Comparison of ENCODE assay signal across 1 cellular context in the genomic region with DNA sequence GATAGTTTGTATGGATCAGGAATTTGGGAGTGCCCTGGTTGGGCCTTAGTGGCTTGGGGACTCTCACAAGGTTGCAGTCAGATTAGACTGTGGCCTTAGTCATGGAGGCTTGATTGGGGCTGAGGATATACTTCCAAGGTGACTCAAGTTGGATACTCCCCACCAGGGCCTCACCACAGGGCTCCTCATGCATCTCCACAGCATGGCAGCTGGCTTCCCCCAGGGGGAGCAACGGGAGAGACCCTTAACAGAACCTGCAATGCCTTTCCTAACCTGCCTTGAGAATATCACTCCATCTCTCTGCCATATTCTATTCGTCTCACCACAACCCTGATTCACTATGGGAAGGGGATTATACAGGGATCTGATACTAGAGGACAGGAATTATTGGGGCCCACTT.
TF ChIP-seq lines count a peak whose summit lies in the region.

No MANE protein-coding gene starts in this region.

TF ChIP-seq in WTC11, 78 proteins besides CTCF, POLR2A, EP300 and RAD21 (continued from another document):
- TF ChIP-seq, protein P1, sequence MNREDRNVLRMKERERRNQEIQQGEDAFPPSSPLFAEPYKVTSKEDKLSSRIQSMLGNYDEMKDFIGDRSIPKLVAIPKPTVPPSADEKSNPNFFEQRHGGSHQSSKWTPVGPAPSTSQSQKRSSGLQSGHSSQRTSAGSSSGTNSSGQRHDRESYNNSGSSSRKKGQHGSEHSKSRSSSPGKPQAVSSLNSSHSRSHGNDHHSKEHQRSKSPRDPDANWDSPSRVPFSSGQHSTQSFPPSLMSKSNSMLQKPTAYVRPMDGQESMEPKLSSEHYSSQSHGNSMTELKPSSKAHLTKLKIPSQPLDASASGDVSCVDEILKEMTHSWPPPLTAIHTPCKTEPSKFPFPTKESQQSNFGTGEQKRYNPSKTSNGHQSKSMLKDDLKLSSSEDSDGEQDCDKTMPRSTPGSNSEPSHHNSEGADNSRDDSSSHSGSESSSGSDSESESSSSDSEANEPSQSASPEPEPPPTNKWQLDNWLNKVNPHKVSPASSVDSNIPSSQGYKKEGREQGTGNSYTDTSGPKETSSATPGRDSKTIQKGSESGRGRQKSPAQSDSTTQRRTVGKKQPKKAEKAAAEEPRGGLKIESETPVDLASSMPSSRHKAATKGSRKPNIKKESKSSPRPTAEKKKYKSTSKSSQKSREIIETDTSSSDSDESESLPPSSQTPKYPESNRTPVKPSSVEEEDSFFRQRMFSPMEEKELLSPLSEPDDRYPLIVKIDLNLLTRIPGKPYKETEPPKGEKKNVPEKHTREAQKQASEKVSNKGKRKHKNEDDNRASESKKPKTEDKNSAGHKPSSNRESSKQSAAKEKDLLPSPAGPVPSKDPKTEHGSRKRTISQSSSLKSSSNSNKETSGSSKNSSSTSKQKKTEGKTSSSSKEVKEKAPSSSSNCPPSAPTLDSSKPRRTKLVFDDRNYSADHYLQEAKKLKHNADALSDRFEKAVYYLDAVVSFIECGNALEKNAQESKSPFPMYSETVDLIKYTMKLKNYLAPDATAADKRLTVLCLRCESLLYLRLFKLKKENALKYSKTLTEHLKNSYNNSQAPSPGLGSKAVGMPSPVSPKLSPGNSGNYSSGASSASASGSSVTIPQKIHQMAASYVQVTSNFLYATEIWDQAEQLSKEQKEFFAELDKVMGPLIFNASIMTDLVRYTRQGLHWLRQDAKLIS (CRISPR knock-in tag; IDR thresholded peaks at IDR 0.05; ENCODE audit: borderline replicate concordance), result no peak
- no peak for TF ChIP-seq ETV6 (CRISPR knock-in tag; IDR thresholded peaks at IDR 0.05)
- TF ChIP-seq GRHL2 (CRISPR knock-in tag; IDR thresholded peaks at IDR 0.05; ENCODE audit: insufficient replicate concordance, severe bottlenecking), result no peak
- TF ChIP-seq, protein P2, sequence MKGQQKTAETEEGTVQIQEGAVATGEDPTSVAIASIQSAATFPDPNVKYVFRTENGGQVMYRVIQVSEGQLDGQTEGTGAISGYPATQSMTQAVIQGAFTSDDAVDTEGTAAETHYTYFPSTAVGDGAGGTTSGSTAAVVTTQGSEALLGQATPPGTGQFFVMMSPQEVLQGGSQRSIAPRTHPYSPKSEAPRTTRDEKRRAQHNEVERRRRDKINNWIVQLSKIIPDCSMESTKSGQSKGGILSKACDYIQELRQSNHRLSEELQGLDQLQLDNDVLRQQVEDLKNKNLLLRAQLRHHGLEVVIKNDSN (CRISPR knock-in tag; IDR thresholded peaks at IDR 0.05), result no peak
- no peak for TF ChIP-seq ZNF138 (CRISPR knock-in tag; conservative IDR thresholded peaks at IDR 0.05)
- TF ChIP-seq ZNF263 (CRISPR knock-in tag; IDR thresholded peaks at IDR 0.05; ENCODE audit: low read depth), result no peak
- no peak for TF ChIP-seq MYBL2 (CRISPR knock-in tag; IDR thresholded peaks at IDR 0.05)
- TF ChIP-seq, protein P3, sequence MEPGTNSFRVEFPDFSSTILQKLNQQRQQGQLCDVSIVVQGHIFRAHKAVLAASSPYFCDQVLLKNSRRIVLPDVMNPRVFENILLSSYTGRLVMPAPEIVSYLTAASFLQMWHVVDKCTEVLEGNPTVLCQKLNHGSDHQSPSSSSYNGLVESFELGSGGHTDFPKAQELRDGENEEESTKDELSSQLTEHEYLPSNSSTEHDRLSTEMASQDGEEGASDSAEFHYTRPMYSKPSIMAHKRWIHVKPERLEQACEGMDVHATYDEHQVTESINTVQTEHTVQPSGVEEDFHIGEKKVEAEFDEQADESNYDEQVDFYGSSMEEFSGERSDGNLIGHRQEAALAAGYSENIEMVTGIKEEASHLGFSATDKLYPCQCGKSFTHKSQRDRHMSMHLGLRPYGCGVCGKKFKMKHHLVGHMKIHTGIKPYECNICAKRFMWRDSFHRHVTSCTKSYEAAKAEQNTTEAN (CRISPR knock-in tag; IDR thresholded peaks at IDR 0.05), result no peak
- TF ChIP-seq, protein P4, sequence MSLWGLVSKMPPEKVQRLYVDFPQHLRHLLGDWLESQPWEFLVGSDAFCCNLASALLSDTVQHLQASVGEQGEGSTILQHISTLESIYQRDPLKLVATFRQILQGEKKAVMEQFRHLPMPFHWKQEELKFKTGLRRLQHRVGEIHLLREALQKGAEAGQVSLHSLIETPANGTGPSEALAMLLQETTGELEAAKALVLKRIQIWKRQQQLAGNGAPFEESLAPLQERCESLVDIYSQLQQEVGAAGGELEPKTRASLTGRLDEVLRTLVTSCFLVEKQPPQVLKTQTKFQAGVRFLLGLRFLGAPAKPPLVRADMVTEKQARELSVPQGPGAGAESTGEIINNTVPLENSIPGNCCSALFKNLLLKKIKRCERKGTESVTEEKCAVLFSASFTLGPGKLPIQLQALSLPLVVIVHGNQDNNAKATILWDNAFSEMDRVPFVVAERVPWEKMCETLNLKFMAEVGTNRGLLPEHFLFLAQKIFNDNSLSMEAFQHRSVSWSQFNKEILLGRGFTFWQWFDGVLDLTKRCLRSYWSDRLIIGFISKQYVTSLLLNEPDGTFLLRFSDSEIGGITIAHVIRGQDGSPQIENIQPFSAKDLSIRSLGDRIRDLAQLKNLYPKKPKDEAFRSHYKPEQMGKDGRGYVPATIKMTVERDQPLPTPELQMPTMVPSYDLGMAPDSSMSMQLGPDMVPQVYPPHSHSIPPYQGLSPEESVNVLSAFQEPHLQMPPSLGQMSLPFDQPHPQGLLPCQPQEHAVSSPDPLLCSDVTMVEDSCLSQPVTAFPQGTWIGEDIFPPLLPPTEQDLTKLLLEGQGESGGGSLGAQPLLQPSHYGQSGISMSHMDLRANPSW (CRISPR knock-in tag; conservative IDR thresholded peaks at IDR 0.05; ENCODE audit: low read depth), result no peak
- TF ChIP-seq, protein P5, sequence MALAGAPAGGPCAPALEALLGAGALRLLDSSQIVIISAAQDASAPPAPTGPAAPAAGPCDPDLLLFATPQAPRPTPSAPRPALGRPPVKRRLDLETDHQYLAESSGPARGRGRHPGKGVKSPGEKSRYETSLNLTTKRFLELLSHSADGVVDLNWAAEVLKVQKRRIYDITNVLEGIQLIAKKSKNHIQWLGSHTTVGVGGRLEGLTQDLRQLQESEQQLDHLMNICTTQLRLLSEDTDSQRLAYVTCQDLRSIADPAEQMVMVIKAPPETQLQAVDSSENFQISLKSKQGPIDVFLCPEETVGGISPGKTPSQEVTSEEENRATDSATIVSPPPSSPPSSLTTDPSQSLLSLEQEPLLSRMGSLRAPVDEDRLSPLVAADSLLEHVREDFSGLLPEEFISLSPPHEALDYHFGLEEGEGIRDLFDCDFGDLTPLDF (CRISPR knock-in tag; IDR thresholded peaks at IDR 0.05), result no peak
- TF ChIP-seq EMX1 (CRISPR knock-in tag; IDR thresholded peaks at IDR 0.05), result no peak
- no peak for TF ChIP-seq SP1 (CRISPR knock-in tag; conservative IDR thresholded peaks at IDR 0.05)
- TF ChIP-seq ESRRA (CRISPR knock-in tag; IDR thresholded peaks at IDR 0.05; ENCODE audit: borderline replicate concordance), result no peak
